ENCODE assay signal across 10 cellular contexts in genomic region chr9:97109194-97109811, GRCh38.
A peak's percentile ranks its signal among the peaks of the same experiment; 100 is the strongest.
DNase-seq lines count a peak whose midpoint lies in the region.
"Had no signal": no experiment of that assay in that cellular context is flagged by ENCODE, and none has a peak within 500 bp of the region (broad histone marks: within the 10 kb centered on the region; RNA-seq: fewer than 3 reads in every experiment).

No MANE protein-coding gene starts in this region.

- intact Hi-C loops in activated CD4-positive, alpha-beta memory T cell treated with anti-CD3 and anti-CD28 coated beads for 36 hours (cut with micrococcal nuclease) = loop anchor here (1.0 kb wide), 1 partner anchor 253 kb away; no protein-coding TSS in a partner anchor
- intact Hi-C loops in head of caudate nucleus (cut with DNase I) = no loop called here

- H3K36me3 Mint-ChIP-seq in activated CD4-positive, alpha-beta memory T cell treated with anti-CD3 and anti-CD28 coated beads for 36 hours = no peaks in the 10 kb centered on the region

- no peaks in the 10 kb centered on the region for H3K4me1 Mint-ChIP-seq in activated CD4-positive, alpha-beta memory T cell treated with anti-CD3 and anti-CD28 coated beads for 36 hours (ENCODE audit: low read depth)

- no peak overlapping the region for H3K4me3 Mint-ChIP-seq in activated CD4-positive, alpha-beta memory T cell treated with anti-CD3 and anti-CD28 coated beads for 36 hours
- H3K4me3 Mint-ChIP-seq: activated T-cell treated with anti-CD3 and anti-CD28 coated beads, Interleukin-2, amount 50 U/mL, for 4 hours; CD4-positive, alpha-beta T cell had no signal

- POLR2A ChIA-PET in activated CD4-positive, alpha-beta memory T cell treated with anti-CD3 and anti-CD28 coated beads for 36 hours (lab: Charles Lee) = no interaction called here

- no peak overlapping the region for H3K27ac Mint-ChIP-seq in activated CD4-positive, alpha-beta memory T cell treated with anti-CD3 and anti-CD28 coated beads for 36 hours
- H3K27ac Mint-ChIP-seq: CD4-positive, alpha-beta T cell had no signal

- peaks cover 3% of the 10 kb centered on the region for H3K27me3 Mint-ChIP-seq in activated CD4-positive, alpha-beta memory T cell treated with anti-CD3 and anti-CD28 coated beads for 36 hours

- peak; percentile 11 for DNase-seq in SKM-1 treated with dmso at 0.1 percent for 144 hours (lab: John Stamatoyannopoulos, UW; ENCODE audit: unreplicated experiment)
- DNase-seq in SKM-1 (lab: John Stamatoyannopoulos, UW; ENCODE audit: unreplicated experiment) = no peak
- DNase-seq in NAMALWA (ENCODE audit: low spot score) = peak; percentile 63
- DNase-seq in activated CD4-positive, alpha-beta memory T cell treated with anti-CD3 and anti-CD28 coated beads for 36 hours = peak; percentile 68
- peak in 39 of 42 donors; percentile 9 to 81 (median 58) for DNase-seq in head of caudate nucleus
- DNase-seq in stimulated activated CD4-positive, alpha-beta T cell treated with anti-CD3 and anti-CD28 coated beads, Interleukin-12 subunit alpha, Interleukin-12 subunit beta, amount 100 ng/mL, for 4 hours = peak; percentile 31
- no peak for DNase-seq in NCI-H1092 (lab: John Stamatoyannopoulos, UW)
- DNase-seq in effector CD8-positive, alpha-beta T cell (lab: John Stamatoyannopoulos, UW) = no peak
- DNase-seq: activated T-cell treated with anti-CD3 and anti-CD28 coated beads, Interleukin-2, amount 50 U/mL, for 4 hours had no signal

- H3K9me3 Mint-ChIP-seq in activated CD4-positive, alpha-beta memory T cell treated with anti-CD3 and anti-CD28 coated beads for 36 hours = peaks cover 4% of the 10 kb centered on the region
- H3K9me3 Mint-ChIP-seq: activated T-cell treated with anti-CD3 and anti-CD28 coated beads, Interleukin-2, amount 50 U/mL, for 4 hours; CD4-positive, alpha-beta T cell had no signal

- CTCF ChIA-PET in activated CD4-positive, alpha-beta memory T cell treated with anti-CD3 and anti-CD28 coated beads for 36 hours (lab: Charles Lee) = interaction anchor here (3.1 kb wide), 1 partner anchor 253 kb away, joined by 17 read pairs; no protein-coding TSS in a partner anchor

Comparison
In these comparisons a context has a peak if more than half of its experiments do, and no peak if none do; other contexts are left out.
1. DNase-seq: peak in SKM-1 treated with dmso at 0.1 percent for 144 hours (single experiment), NAMALWA (single experiment), activated CD4-positive, alpha-beta memory T cell treated with anti-CD3 and anti-CD28 coated beads for 36 hours (single experiment), head of caudate nucleus (39 of 42) and stimulated activated CD4-positive, alpha-beta T cell treated with anti-CD3 and anti-CD28 coated beads, Interleukin-12 subunit alpha, Interleukin-12 subunit beta, amount 100 ng/mL, for 4 hours (single experiment); none in SKM-1 (single experiment), NCI-H1092 (single experiment) and effector CD8-positive, alpha-beta T cell (single experiment).